20 cellular contexts compared by ENCODE assay signal in the genomic region with DNA sequence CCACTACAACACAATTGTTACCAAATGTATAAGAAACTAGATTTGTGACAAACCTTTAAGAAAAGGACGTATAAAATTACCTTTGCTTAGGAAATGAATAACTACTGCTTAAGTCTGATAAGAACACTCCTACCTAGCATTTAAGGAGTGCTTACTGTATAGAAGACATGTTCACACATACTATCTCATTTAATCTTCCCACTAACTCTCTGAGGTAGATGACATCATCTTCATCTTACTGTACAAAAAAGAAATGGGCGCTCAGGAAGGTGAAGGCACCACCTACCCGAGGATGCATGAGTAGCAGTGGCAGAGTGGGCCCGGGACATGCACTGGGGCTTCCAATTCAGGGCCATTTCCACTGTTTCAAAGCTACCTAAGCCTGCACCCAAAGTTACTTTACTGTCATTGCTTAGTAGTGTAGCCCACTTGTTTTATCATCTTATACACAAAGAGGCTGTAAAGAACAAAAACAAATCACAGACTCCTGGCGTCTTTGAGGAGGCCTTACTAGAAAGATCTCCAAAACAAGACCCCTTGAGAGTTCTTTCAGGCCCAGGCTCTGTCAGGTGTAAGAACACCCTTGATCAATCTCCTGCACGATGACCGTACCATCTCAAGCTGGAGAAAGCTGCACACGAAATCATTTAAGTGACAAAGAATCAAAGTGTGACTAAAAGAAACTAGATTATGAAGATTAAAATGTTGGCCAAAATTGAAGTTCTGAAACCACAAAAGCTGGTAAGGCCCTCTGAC.
A peak's percentile ranks its signal among the peaks of the same experiment; 100 is the strongest.
DNase-seq lines count a peak whose midpoint lies in the region; ATAC-seq lines count a peak whose summit lies in the region.
"Had no signal": no experiment of that assay in that cellular context is flagged by ENCODE, and none has a peak within 500 bp of the region (broad histone marks: within the 10 kb centered on the region; RNA-seq: fewer than 3 reads in every experiment).

No MANE protein-coding gene starts in this region.

- H3K27ac Mint-ChIP-seq in activated CD4-positive, alpha-beta memory T cell treated with anti-CD3 and anti-CD28 coated beads for 36 hours, result peak overlapping the region; percentile 65
- H3K27ac Mint-ChIP-seq in activated CD4-positive, alpha-beta memory T cell treated with anti-CD3 and anti-CD28 coated beads, Interleukin-2, amount 10 ng/mL, durations not matched to agents 7 days and 5 days, result no peak overlapping the region
- peak overlapping the region; percentile 95 for H3K27ac Mint-ChIP-seq in activated T-helper 17 cell treated with anti-CD3 and anti-CD28 coated beads, Interleukin-2, amount 50 U/mL, for 72 hours
- H3K27ac Mint-ChIP-seq: CD8-positive, alpha-beta T cell; GM23338 had no signal

- peak overlapping the region; percentile 14 for H3K27ac ChIP-seq in substantia nigra (ENCODE audit: low read depth, low read length, poor library complexity, severe bottlenecking)
- H3K27ac ChIP-seq: BLaER1 treated with 17β-estradiol and CSF1 and Interleukin-3, amounts not matched to agents 10 nM and 100 nM had no signal

- intact Hi-C loops in activated CD4-positive, alpha-beta memory T cell treated with anti-CD3 and anti-CD28 coated beads for 36 hours (cut with micrococcal nuclease), result loop anchor here (2.0 to 10.0 kb wide), 4 partner anchors 135 to 1061 kb away; no protein-coding TSS in a partner anchor

- no peaks in the 10 kb centered on the region for H3K27me3 Mint-ChIP-seq in activated CD4-positive, alpha-beta memory T cell treated with anti-CD3 and anti-CD28 coated beads for 36 hours
- H3K27me3 Mint-ChIP-seq in activated CD4-positive, alpha-beta memory T cell treated with anti-CD3 and anti-CD28 coated beads, Interleukin-2, amount 10 ng/mL, durations not matched to agents 7 days and 5 days, result no peaks in the 10 kb centered on the region
- no peaks in the 10 kb centered on the region for H3K27me3 Mint-ChIP-seq in activated T-helper 17 cell treated with anti-CD3 and anti-CD28 coated beads, Interleukin-2, amount 50 U/mL, for 72 hours

- peaks cover 35% of the 10 kb centered on the region for H3K36me3 Mint-ChIP-seq in activated CD4-positive, alpha-beta memory T cell treated with anti-CD3 and anti-CD28 coated beads for 36 hours
- H3K36me3 Mint-ChIP-seq in activated CD4-positive, alpha-beta memory T cell treated with anti-CD3 and anti-CD28 coated beads, Interleukin-2, amount 10 ng/mL, durations not matched to agents 7 days and 5 days (ENCODE audit: low read depth), result peaks cover 29% of the 10 kb centered on the region
- H3K36me3 Mint-ChIP-seq in activated T-helper 17 cell treated with anti-CD3 and anti-CD28 coated beads, Interleukin-2, amount 50 U/mL, for 72 hours (ENCODE audit: low read depth), result peaks cover 86% of the 10 kb centered on the region

- peaks cover 70% of the 10 kb centered on the region for H3K4me1 Mint-ChIP-seq in activated CD4-positive, alpha-beta memory T cell treated with anti-CD3 and anti-CD28 coated beads for 36 hours (ENCODE audit: low read depth)
- H3K4me1 Mint-ChIP-seq in activated CD4-positive, alpha-beta memory T cell treated with anti-CD3 and anti-CD28 coated beads, Interleukin-2, amount 10 ng/mL, durations not matched to agents 7 days and 5 days, result peaks cover 31% of the 10 kb centered on the region
- peaks cover 38% of the 10 kb centered on the region for H3K4me1 Mint-ChIP-seq in activated T-helper 17 cell treated with anti-CD3 and anti-CD28 coated beads, Interleukin-2, amount 50 U/mL, for 72 hours

- no peak overlapping the region for H3K4me3 Mint-ChIP-seq in activated CD4-positive, alpha-beta memory T cell treated with anti-CD3 and anti-CD28 coated beads for 36 hours
- H3K4me3 Mint-ChIP-seq in activated CD4-positive, alpha-beta memory T cell treated with anti-CD3 and anti-CD28 coated beads, Interleukin-2, amount 10 ng/mL, durations not matched to agents 7 days and 5 days, result no peak overlapping the region
- peak overlapping the region; percentile 73 for H3K4me3 Mint-ChIP-seq in activated T-helper 17 cell treated with anti-CD3 and anti-CD28 coated beads, Interleukin-2, amount 50 U/mL, for 72 hours
- H3K4me3 Mint-ChIP-seq: CD8-positive, alpha-beta T cell; GM23338 had no signal

- CTCF ChIA-PET in activated CD4-positive, alpha-beta memory T cell treated with anti-CD3 and anti-CD28 coated beads for 36 hours (lab: Charles Lee), result interaction anchor here (1.3 to 2.0 kb wide), 3 partner anchors 23 to 44 kb away, joined by 3 to 6 read pairs (median 6); no protein-coding TSS in a partner anchor
- CTCF ChIA-PET in activated CD4-positive, alpha-beta memory T cell treated with anti-CD3 and anti-CD28 coated beads, Interleukin-2, amount 10 ng/mL, durations not matched to agents 7 days and 5 days (lab: Charles Lee), result no interaction called here

- ATAC-seq in activated T-helper 17 cell treated with anti-CD3 and anti-CD28 coated beads, Interleukin-2, amount 50 U/mL, for 72 hours (replicated peaks), result peak; percentile 46
- ATAC-seq in GM21723 (IDR thresholded peaks at IDR 0.05; ENCODE audit: unreplicated experiment), result no peak
- ATAC-seq: CD8-positive, alpha-beta T cell; GM23338 had no signal

- DNase-seq in activated CD4-positive, alpha-beta memory T cell treated with anti-CD3 and anti-CD28 coated beads for 36 hours, result peak; percentile 50
- no peak for DNase-seq in activated CD4-positive, alpha-beta memory T cell treated with anti-CD3 and anti-CD28 coated beads, Interleukin-2, amount 10 ng/mL, durations not matched to agents 7 days and 5 days
- DNase-seq in stimulated activated CD4-positive, alpha-beta T cell treated with anti-CD3 and anti-CD28 coated beads, Interleukin-1b, Interleukin-23, amount 100 ng/mL, for 48 hours, result peak; percentile 41
- DNase-seq in stimulated activated CD4-positive, alpha-beta T cell treated with anti-CD3 and anti-CD28 coated beads, Interleukin-2, amount 100 ng/mL, for 24 hours, result no peak
- no peak for DNase-seq in substantia nigra (lab: John Stamatoyannopoulos, UW)
- DNase-seq in 8988T, result no peak
- DNase-seq: Calu3; CD8-positive, alpha-beta T cell; GF-D8; HCEC 1CT; NCI-H1105; NCI-H1694; NCI-H2081 treated with DMSO at 0.1 percent for 48 hours; NCI-H774; OCI-M1; Right ventricle myocardium superior had no signal

- POLR2A ChIA-PET in activated CD4-positive, alpha-beta memory T cell treated with anti-CD3 and anti-CD28 coated beads for 36 hours (lab: Charles Lee), result interaction anchor here (0.9 to 2.4 kb wide), 3 partner anchors 28 to 83 kb away, joined by 3 to 8 read pairs (median 3); no protein-coding TSS in a partner anchor
- POLR2A ChIA-PET in activated CD4-positive, alpha-beta memory T cell treated with anti-CD3 and anti-CD28 coated beads, Interleukin-2, amount 10 ng/mL, durations not matched to agents 7 days and 5 days (lab: Charles Lee), result interaction anchor here (1.3 kb wide), 1 partner anchor 29 kb away, joined by 3 read pairs; no protein-coding TSS in a partner anchor

- no peaks in the 10 kb centered on the region for H3K9me3 Mint-ChIP-seq in activated CD4-positive, alpha-beta memory T cell treated with anti-CD3 and anti-CD28 coated beads for 36 hours
- no peaks in the 10 kb centered on the region for H3K9me3 Mint-ChIP-seq in activated CD4-positive, alpha-beta memory T cell treated with anti-CD3 and anti-CD28 coated beads, Interleukin-2, amount 10 ng/mL, durations not matched to agents 7 days and 5 days
- H3K9me3 Mint-ChIP-seq in activated T-helper 17 cell treated with anti-CD3 and anti-CD28 coated beads, Interleukin-2, amount 50 U/mL, for 72 hours, result no peaks in the 10 kb centered on the region
- H3K9me3 Mint-ChIP-seq: CD8-positive, alpha-beta T cell; GM23338 had no signal

Comparison
In these comparisons a context has a peak if more than half of its experiments do, and no peak if none do; other contexts are left out.
1. DNase-seq: peak in activated CD4-positive, alpha-beta memory T cell treated with anti-CD3 and anti-CD28 coated beads for 36 hours (single experiment) and stimulated activated CD4-positive, alpha-beta T cell treated with anti-CD3 and anti-CD28 coated beads, Interleukin-1b, Interleukin-23, amount 100 ng/mL, for 48 hours (single experiment); none in activated CD4-positive, alpha-beta memory T cell treated with anti-CD3 and anti-CD28 coated beads, Interleukin-2, amount 10 ng/mL, durations not matched to agents 7 days and 5 days (single experiment), stimulated activated CD4-positive, alpha-beta T cell treated with anti-CD3 and anti-CD28 coated beads, Interleukin-2, amount 100 ng/mL, for 24 hours (0 of 2), substantia nigra (0 of 49) and 8988T (single experiment).